18 cellular contexts compared by ENCODE assay signal in genomic region chr1:245441699-245442098, GRCh38.
DNase-seq lines count a peak whose midpoint lies in the region; ATAC-seq lines count a peak whose summit lies in the region.
"Had no signal": no experiment of that assay in that cellular context is flagged by ENCODE, and none has a peak within 500 bp of the region (broad histone marks: within the 10 kb centered on the region; RNA-seq: fewer than 3 reads in every experiment).

No MANE protein-coding gene starts in this region.

- CTCF ChIA-PET in activated CD8-positive, alpha-beta T cell treated with anti-CD3 and anti-CD28 coated beads, Interleukin-2, amount 10 ng/mL, durations not matched to agents 7 days and 5 days (lab: Charles Lee): no interaction called here
- CTCF ChIA-PET in CD4-positive, alpha-beta memory T cell (lab: Charles Lee; ENCODE audit: partially characterized antibody): no interaction called here
- CTCF ChIA-PET in activated naive CD4-positive, alpha-beta T cell treated with anti-CD3 and anti-CD28 coated beads, Interleukin-2, amount 10 ng/mL, durations not matched to agents 7 days and 5 days (lab: Charles Lee): no interaction called here

- no peak overlapping the region for H3K27ac Mint-ChIP-seq in activated CD8-positive, alpha-beta T cell treated with anti-CD3 and anti-CD28 coated beads, Interleukin-2, amount 10 ng/mL, durations not matched to agents 7 days and 5 days
- H3K27ac Mint-ChIP-seq in CD4-positive, alpha-beta memory T cell: no peak overlapping the region
- no peak overlapping the region for H3K27ac Mint-ChIP-seq in activated naive CD4-positive, alpha-beta T cell treated with anti-CD3 and anti-CD28 coated beads, Interleukin-2, amount 10 ng/mL, durations not matched to agents 7 days and 5 days
- H3K27ac Mint-ChIP-seq: endodermal cell had no signal

- H3K27ac ChIP-seq in SJCRH30: peak overlapping the region; percentile 53
- no peak overlapping the region for H3K27ac ChIP-seq in CD4-positive, alpha-beta memory T cell (ENCODE audit: low read depth, low read length)
- H3K27ac ChIP-seq: C4-2B, upper lobe of left lung had no signal

- peaks cover 5% of the 10 kb centered on the region for H3K4me1 Mint-ChIP-seq in activated CD8-positive, alpha-beta T cell treated with anti-CD3 and anti-CD28 coated beads, Interleukin-2, amount 10 ng/mL, durations not matched to agents 7 days and 5 days (ENCODE audit: low read depth)
- H3K4me1 Mint-ChIP-seq in CD4-positive, alpha-beta memory T cell: peaks cover 0 to 2% (median 0%) of the 10 kb centered on the region in 4 donors
- H3K4me1 Mint-ChIP-seq in activated naive CD4-positive, alpha-beta T cell treated with anti-CD3 and anti-CD28 coated beads, Interleukin-2, amount 10 ng/mL, durations not matched to agents 7 days and 5 days: no peaks in the 10 kb centered on the region
- H3K4me1 Mint-ChIP-seq: central memory CD8-positive, alpha-beta T cell had no signal

- H3K9me3 ChIP-seq in SJCRH30 (replicated peaks): peaks cover 2% of the 10 kb centered on the region
- H3K9me3 ChIP-seq in CD4-positive, alpha-beta memory T cell (ENCODE audit: control insufficient read depth in 1 of 2, low read length in 2 of 2): no peaks in the 10 kb centered on the region
- H3K9me3 ChIP-seq: upper lobe of left lung had no signal

- no peaks in the 10 kb centered on the region for H3K9me3 Mint-ChIP-seq in activated CD8-positive, alpha-beta T cell treated with anti-CD3 and anti-CD28 coated beads, Interleukin-2, amount 10 ng/mL, durations not matched to agents 7 days and 5 days (ENCODE audit: insufficient read depth)
- peaks cover 0 to 9% (median 2%) of the 10 kb centered on the region in 8 donors for H3K9me3 Mint-ChIP-seq in CD4-positive, alpha-beta memory T cell
- H3K9me3 Mint-ChIP-seq in activated naive CD4-positive, alpha-beta T cell treated with anti-CD3 and anti-CD28 coated beads, Interleukin-2, amount 10 ng/mL, durations not matched to agents 7 days and 5 days: no peaks in the 10 kb centered on the region

- no peaks in the 10 kb centered on the region; the same call in 1 of the 2 replicates for H3K36me3 ChIP-seq in SJCRH30
- H3K36me3 ChIP-seq in CD4-positive, alpha-beta memory T cell (ENCODE audit: insufficient read depth, low read length): no peaks in the 10 kb centered on the region
- H3K36me3 ChIP-seq: upper lobe of left lung had no signal

- no peak for ATAC-seq in activated CD8-positive, alpha-beta T cell treated with anti-CD3 and anti-CD28 coated beads, Interleukin-2, amount 10 ng/mL, durations not matched to agents 7 days and 5 days

- intact Hi-C loops in CD4-positive, alpha-beta memory T cell (cut with micrococcal nuclease): no loop called here

- peaks cover 10% of the 10 kb centered on the region for H3K4me1 ChIP-seq in SJCRH30
- no peaks in the 10 kb centered on the region for H3K4me1 ChIP-seq in CD4-positive, alpha-beta memory T cell (ENCODE audit: insufficient read depth, low read length)

- H3K36me3 Mint-ChIP-seq in activated CD8-positive, alpha-beta T cell treated with anti-CD3 and anti-CD28 coated beads, Interleukin-2, amount 10 ng/mL, durations not matched to agents 7 days and 5 days (ENCODE audit: low read depth): no peaks in the 10 kb centered on the region
- H3K36me3 Mint-ChIP-seq in CD4-positive, alpha-beta memory T cell: no peaks in the 10 kb centered on the region
- H3K36me3 Mint-ChIP-seq in activated naive CD4-positive, alpha-beta T cell treated with anti-CD3 and anti-CD28 coated beads, Interleukin-2, amount 10 ng/mL, durations not matched to agents 7 days and 5 days: no peaks in the 10 kb centered on the region

- no peak overlapping the region for H3K4me3 ChIP-seq in SJCRH30
- H3K4me3 ChIP-seq in CD4-positive, alpha-beta memory T cell (ENCODE audit: low read length in 2 of 2): no peak overlapping the region
- H3K4me3 ChIP-seq: upper lobe of left lung had no signal

- H3K27me3 ChIP-seq in SJCRH30: no peaks in the 10 kb centered on the region
- no peaks in the 10 kb centered on the region for H3K27me3 ChIP-seq in CD4-positive, alpha-beta memory T cell (ENCODE audit: insufficient read depth, low read length)
- H3K27me3 ChIP-seq: upper lobe of left lung had no signal

- POLR2A ChIA-PET in activated CD8-positive, alpha-beta T cell treated with anti-CD3 and anti-CD28 coated beads, Interleukin-2, amount 10 ng/mL, durations not matched to agents 7 days and 5 days (lab: Charles Lee): no interaction called here
- POLR2A ChIA-PET in CD4-positive, alpha-beta memory T cell (lab: Charles Lee; ENCODE audit: partially characterized antibody): no interaction called here

- DNase-seq in Ammon's horn (ENCODE audit: low spot score) (peak; percentile 21), GM04504 (ENCODE audit: low read depth) (peak; percentile 46), SJCRH30 (peak; percentile 49 to 73), hepatic stellate cell (ENCODE audit: low spot score) (peak; percentile 22)
- no peak for DNase-seq in activated CD8-positive, alpha-beta T cell treated with anti-CD3 and anti-CD28 coated beads, Interleukin-2, amount 10 ng/mL, durations not matched to agents 7 days and 5 days
- no peak for DNase-seq in CD4-positive, alpha-beta memory T cell
- no peak for DNase-seq in activated naive CD4-positive, alpha-beta T cell treated with anti-CD3 and anti-CD28 coated beads, Interleukin-2, amount 10 ng/mL, durations not matched to agents 7 days and 5 days
- no peak for DNase-seq in NK-92 treated with Interleukin-12 subunit alpha and Interleukin-12 subunit beta, amount 100 ng/mL, for 24 hours (lab: John Stamatoyannopoulos, UW)
- DNase-seq: activated CD4-positive, alpha-beta T cell treated with anti-CD3 and anti-CD28 coated beads for 4 hours; activated T-cell treated with anti-CD3 and anti-CD28 coated beads, Interleukin-2, amount 50 U/mL, for 1 hour; endodermal cell; midbrain; NCI-H2029; NCI-H774; stimulated activated naive CD4-positive, alpha-beta T cell treated with Interleukin-2 at 50 U/mL for 16 hours; upper lobe of left lung had no signal

- H3K27me3 Mint-ChIP-seq in activated CD8-positive, alpha-beta T cell treated with anti-CD3 and anti-CD28 coated beads, Interleukin-2, amount 10 ng/mL, durations not matched to agents 7 days and 5 days (ENCODE audit: low read depth): peaks cover 4% of the 10 kb centered on the region
- H3K27me3 Mint-ChIP-seq in CD4-positive, alpha-beta memory T cell: peaks cover 5 to 8% of the 10 kb centered on the region in 2 donors
- H3K27me3 Mint-ChIP-seq in activated naive CD4-positive, alpha-beta T cell treated with anti-CD3 and anti-CD28 coated beads, Interleukin-2, amount 10 ng/mL, durations not matched to agents 7 days and 5 days: no peaks in the 10 kb centered on the region

- no peak overlapping the region for H3K4me3 Mint-ChIP-seq in activated CD8-positive, alpha-beta T cell treated with anti-CD3 and anti-CD28 coated beads, Interleukin-2, amount 10 ng/mL, durations not matched to agents 7 days and 5 days
- H3K4me3 Mint-ChIP-seq in CD4-positive, alpha-beta memory T cell: no peak overlapping the region
- no peak overlapping the region for H3K4me3 Mint-ChIP-seq in activated naive CD4-positive, alpha-beta T cell treated with anti-CD3 and anti-CD28 coated beads, Interleukin-2, amount 10 ng/mL, durations not matched to agents 7 days and 5 days
- H3K4me3 Mint-ChIP-seq: central memory CD8-positive, alpha-beta T cell; endodermal cell had no signal

Comparison
In these comparisons a context has a peak if more than half of its experiments do, and no peak if none do; other contexts are left out.
1. DNase-seq: peak in Ammon's horn (single experiment), GM04504 (single experiment), SJCRH30 (2 of 2) and hepatic stellate cell (single experiment); none in activated CD8-positive, alpha-beta T cell treated with anti-CD3 and anti-CD28 coated beads, Interleukin-2, amount 10 ng/mL, durations not matched to agents 7 days and 5 days (single experiment), CD4-positive, alpha-beta memory T cell (0 of 5), activated naive CD4-positive, alpha-beta T cell treated with anti-CD3 and anti-CD28 coated beads, Interleukin-2, amount 10 ng/mL, durations not matched to agents 7 days and 5 days (single experiment) and NK-92 treated with Interleukin-12 subunit alpha and Interleukin-12 subunit beta, amount 100 ng/mL, for 24 hours (single experiment).